In genomic region chr1:159851386-159851785, GRCh38 we compare ENCODE assay signal across 20 cellular contexts. TPM values are rescaled to one million over a fixed set of nuclear protein-coding genes. Genes with fewer than 3 reads are reported as not detected.
A peak's percentile ranks its signal among the peaks of the same experiment; 100 is the strongest.
DNase-seq lines count a peak whose midpoint lies in the region; ATAC-seq, FAIRE-seq and TF ChIP-seq lines count a peak whose summit lies in the region.
"Had no signal": no experiment of that assay in that cellular context is flagged by ENCODE, and none has a peak within 500 bp of the region (broad histone marks: within the 10 kb centered on the region; RNA-seq: fewer than 3 reads in every experiment).

No MANE protein-coding gene starts in this region.

- intact Hi-C loops in K562 (cut with micrococcal nuclease), result no loop called here

- H3K9ac ChIP-seq in K562 (ENCODE audit: insufficient read depth in 1 of 2, low read depth in 2 of 2, low read length in 2 of 2), result no peak overlapping the region

- POLR2A ChIA-PET in K562 (lab: Yijun Ruan, JAX), result interaction anchor here (0.9 kb wide), 1 partner anchor 11 kb away, joined by 5 read pairs; no protein-coding TSS in a partner anchor

- H3K79me2 ChIP-seq in K562 (ENCODE audit: control insufficient read depth, insufficient read depth, low read length), result no peaks in the 10 kb centered on the region

- ATAC-seq in K562, result no peak
- ATAC-seq in HG02678 (IDR thresholded peaks at IDR 0.05; ENCODE audit: unreplicated experiment), result no peak
- no peak for ATAC-seq in HG03354 (IDR thresholded peaks at IDR 0.05; ENCODE audit: poor library complexity, severe bottlenecking, unreplicated experiment)
- ATAC-seq: activated CD4-positive, CD25-positive, alpha-beta regulatory T cell treated with anti-CD3 and anti-CD28 coated beads, Interleukin-2, amount 50 U/mL, for 24 hours; gastroesophageal sphincter; stimulated activated naive CD8-positive, alpha-beta T cell treated with anti-CD3 and anti-CD28 coated beads, Interleukin-15, amount 100 ng/mL, for 72 hours had no signal

- CTCF ChIA-PET in K562 (lab: Yijun Ruan, JAX; ENCODE audit: low intra/inter-chr PET ratio), result no interaction called here

- no CpG with 5 or more reads among the region's 1 CpG for WGBS in K562 (ENCODE audit: insufficient coverage, low coverage, missing lambda C conversion rate)

- no TSS peak for BruUV-seq in K562 (replicated peaks; lab: Mats Ljungman, UMichigan)

- in situ Hi-C loops in K562 (cut with MboI), result no loop called here

- TF ChIP-seq RAD21 in K562 (CRISPR knock-in tag; conservative IDR thresholded peaks at IDR 0.05 in 1 of 2, IDR thresholded peaks at IDR 0.05 in 1 of 2), result 0 out of 4 replicates have a peak, but pooled peaks of 1 of the 2 experiments have one; percentile 5

- H2AFZ ChIP-seq in K562 (ENCODE audit: low read depth, low read length), result no peak overlapping the region

- H3K9me3 ChIP-seq in K562 (replicated peaks; ENCODE audit: control insufficient read depth, insufficient read depth, low read depth, low read length), result no peaks in the 10 kb centered on the region
- H3K9me3 ChIP-seq: gastroesophageal sphincter, MG63 had no signal

- no peaks in the 10 kb centered on the region for H3K36me3 ChIP-seq in K562 (ENCODE audit: control insufficient read depth, insufficient read depth, low read length)
- H3K36me3 ChIP-seq: gastroesophageal sphincter, MG63 had no signal

- H3K27me3 ChIP-seq in K562 (ENCODE audit: control insufficient read depth in 2 of 2, insufficient read depth in 2 of 2, low read length in 2 of 2), result peaks cover 5 to 28% of the 10 kb centered on the region in 2 experiments; a peak in 3 of 5 replicates
- H3K27me3 ChIP-seq: gastroesophageal sphincter, MG63 had no signal

- DNase-seq in GM10266 (ENCODE audit: extremely low spot score) (no peak), NB4 (ENCODE audit: low read depth) (peak; percentile 28), K562 (ENCODE audit: extremely low read depth in 1 of 4, low spot score in 3 of 4) (no peak), medulla oblongata (ENCODE audit: extremely low spot score) (no peak)
- no peak for DNase-seq in stimulated activated CD4-positive, alpha-beta T cell treated with anti-CD3 and anti-CD28 coated beads, Interleukin-4, amount 100 ng/mL, for 1 hour
- DNase-seq: activated CD8-positive, alpha-beta memory T cell treated with anti-CD3 and anti-CD28 coated beads, Interleukin-2, amount 50 U/mL, for 4 hours; activated naive CD4-positive, alpha-beta T cell treated with anti-CD3 and anti-CD28 coated beads, Interleukin-2, amount 10 ng/mL, durations not matched to agents 7 days and 5 days; DMS153; islet precursor cell; MG63; NCI-H2171; small intestine; stimulated activated naive CD8-positive, alpha-beta T cell treated with anti-CD3 and anti-CD28 coated beads, Interleukin-15, amount 100 ng/mL, for 72 hours had no signal

- H4K20me1 ChIP-seq in K562 (replicated peaks; ENCODE audit: control insufficient read depth, insufficient read depth, low read length), result no peaks in the 10 kb centered on the region

- no peak for TF ChIP-seq EP300 in K562 (IDR thresholded peaks at IDR 0.05; ENCODE audit: low read length)

- no peak overlapping the region for H3K4me2 ChIP-seq in K562 (ENCODE audit: insufficient read depth, low read length)

- peaks cover 0 to 13% of the 10 kb centered on the region in 2 experiments; a peak in 2 of 5 replicates for H3K4me1 ChIP-seq in K562 (replicated peaks in 1 of 2; ENCODE audit: control insufficient read depth in 2 of 2, insufficient read depth in 2 of 2, low read length in 2 of 2)

- TF ChIP-seq POLR2A in NB4 (IDR thresholded peaks at IDR 0.05; ENCODE audit: extremely low read depth, insufficient read length) (no peak), K562 (conservative IDR thresholded peaks at IDR 0.05) (no peak)

- H3K4me3 ChIP-seq in NB4 (ENCODE audit: low read depth, low read length) (no peak overlapping the region), K562 (no peak overlapping the region)
- H3K4me3 ChIP-seq: gastroesophageal sphincter, MG63 had no signal

- FAIRE-seq in K562 (lab: Jason Lieb, UNC), result no peak
- FAIRE-seq: small intestine had no signal

- peaks cover 3% of the 10 kb centered on the region for H3K9me1 ChIP-seq in K562 (ENCODE audit: control insufficient read depth, insufficient read depth, low read length)

- TF ChIP-seq CTCF in 22Rv1 (IDR thresholded peaks at IDR 0.05), result peak; percentile 10
- TF ChIP-seq CTCF in GM10266 (IDR thresholded peaks at IDR 0.05; ENCODE audit: control insufficient read depth, insufficient read depth, low read depth, missing control alignments), result peak; percentile 16
- peak; percentile 20 for TF ChIP-seq CTCF in NB4 (IDR thresholded peaks at IDR 0.05; ENCODE audit: low read depth, low read length)
- TF ChIP-seq CTCF in K562 (IDR thresholded peaks at IDR 0.05 in 2 of 3, conservative IDR thresholded peaks at IDR 0.05 in 1 of 3; ENCODE audit: insufficient read depth in 2 of 3, low read depth in 1 of 3, low read length in 3 of 3), result peak in 2 of 3 experiments; percentile 20 to 31; a peak in 3 of 6 replicates

- H3K27ac ChIP-seq in 22Rv1 (no peak overlapping the region), K562 (ENCODE audit: extremely low read depth, low read depth, low read length) (no peak overlapping the region)
- H3K27ac ChIP-seq: gastroesophageal sphincter had no signal

RNA-seq across cellular contexts. Expression of gene VSIG8, which starts 11.1 kb away (rescaled TPM):
- not detected in 2 replicates for total RNA-seq in K562 (2011; cell fraction: chromatin; rRNA removed; ENCODE audit: low replicate concordance)
- total RNA-seq in K562 (2011; cell fraction: nucleolus; rRNA removed), result not detected in 2 replicates
- not detected in 2 replicates for total RNA-seq in K562 (2011; cell fraction: nucleoplasm; rRNA removed)
- total RNA-seq in K562 (2014; rRNA removed), result not detected in 2 replicates
- total RNA-seq in K562 (2014; rRNA removed; fragmentation: Illumina TruSeq; extraction: Trizol), result not detected in 2 replicates
- not detected in 2 replicates for total RNA-seq in K562 (2015; rRNA removed; fragmentation: Illumina TruSeq; extraction: Trizol)
- total RNA-seq in K562 (2021), result not detected in 2 replicates
- polyA plus RNA-seq in K562 (2011; rRNA removed), result 0.05 TPM in 1 of 2 replicates, not detected in the other
- polyA plus RNA-seq in K562 (2011; cell fraction: cytosol; rRNA removed), result 0.07 TPM in 1 of 2 replicates, not detected in the other
- 0.10 TPM in 1 of 2 replicates, not detected in the other for polyA plus RNA-seq in K562 (2011; cell fraction: nucleus; rRNA removed)
- not detected in 2 replicates for polyA plus RNA-seq in K562 (2012)
- polyA plus RNA-seq in K562 (2014; fragmentation: Illumina TruSeq; extraction: Trizol), result not detected in 2 replicates
- polyA plus RNA-seq in K562 (2014; fragmentation: Nextera tagmentation; extraction: Ambion mirVana), result not detected
- not detected in 2 replicates for polyA plus RNA-seq in K562 (2014; rRNA removed)
- not detected in 2 replicates for polyA minus RNA-seq in K562 (2011; rRNA and poly(A)+ RNA removed)
- not detected in 2 replicates for polyA minus RNA-seq in K562 (2011; cell fraction: cytosol; rRNA and poly(A)+ RNA removed)
- polyA minus RNA-seq in K562 (2011; cell fraction: nucleus; rRNA and poly(A)+ RNA removed), result not detected in 2 replicates
- total RNA-seq: cardiac septum, gastroesophageal sphincter, mucosa of gallbladder had no signal

RNA-seq across cellular contexts. Expression of gene SLAMF8, which starts 24.7 kb away (rescaled TPM):
- not detected in 2 replicates for total RNA-seq in K562 (2011; cell fraction: chromatin; rRNA removed; ENCODE audit: low replicate concordance)
- total RNA-seq in K562 (2011; cell fraction: nucleolus; rRNA removed), result not detected in 2 replicates
- total RNA-seq in K562 (2011; cell fraction: nucleoplasm; rRNA removed), result not detected in 2 replicates
- total RNA-seq in K562 (2014; rRNA removed), result not detected in 2 replicates
- total RNA-seq in K562 (2014; rRNA removed; fragmentation: Illumina TruSeq; extraction: Trizol), result not detected in 2 replicates
- total RNA-seq in K562 (2015; rRNA removed; fragmentation: Illumina TruSeq; extraction: Trizol), result not detected in 2 replicates
- total RNA-seq in K562 (2021), result not detected in 2 replicates
- 0.07 TPM in 1 of 2 replicates, not detected in the other for polyA plus RNA-seq in K562 (2011; rRNA removed)
- polyA plus RNA-seq in K562 (2011; cell fraction: cytosol; rRNA removed), result 0.01 TPM in 1 of 2 replicates, not detected in the other
- not detected in 2 replicates for polyA plus RNA-seq in K562 (2011; cell fraction: nucleus; rRNA removed)
- not detected in 2 replicates for polyA plus RNA-seq in K562 (2012)
- not detected in 2 replicates for polyA plus RNA-seq in K562 (2014; fragmentation: Illumina TruSeq; extraction: Trizol)
- polyA plus RNA-seq in K562 (2014; fragmentation: Nextera tagmentation; extraction: Ambion mirVana), result not detected
- polyA plus RNA-seq in K562 (2014; rRNA removed), result not detected in 2 replicates
- not detected in 2 replicates for polyA minus RNA-seq in K562 (2011; rRNA and poly(A)+ RNA removed)
- polyA minus RNA-seq in K562 (2011; cell fraction: cytosol; rRNA and poly(A)+ RNA removed), result not detected in 2 replicates
- polyA minus RNA-seq in K562 (2011; cell fraction: nucleus; rRNA and poly(A)+ RNA removed), result not detected in 2 replicates

RNA-seq across cellular contexts. Expression of gene CFAP45, which starts 48.6 kb away (rescaled TPM):
- 1.8 and 2.4 TPM in 2 replicates for total RNA-seq in K562 (2011; cell fraction: chromatin; rRNA removed; ENCODE audit: low replicate concordance)
- total RNA-seq in K562 (2011; cell fraction: nucleolus; rRNA removed), result 0.33 and 1.1 TPM in 2 replicates
- total RNA-seq in K562 (2011; cell fraction: nucleoplasm; rRNA removed), result 1.2 and 2.4 TPM in 2 replicates
- total RNA-seq in K562 (2014; rRNA removed), result 1.2 and 1.5 TPM in 2 replicates
- 1.2 and 1.7 TPM in 2 replicates for total RNA-seq in K562 (2014; rRNA removed; fragmentation: Illumina TruSeq; extraction: Trizol)
- total RNA-seq in K562 (2015; rRNA removed; fragmentation: Illumina TruSeq; extraction: Trizol), result 0.94 and 1.4 TPM in 2 replicates
- 0.72 and 1.6 TPM in 2 replicates for total RNA-seq in K562 (2021)
- polyA plus RNA-seq in K562 (2011; rRNA removed), result 0.85 and 1.5 TPM in 2 replicates
- 0.43 and 0.59 TPM in 2 replicates for polyA plus RNA-seq in K562 (2011; cell fraction: cytosol; rRNA removed)
- polyA plus RNA-seq in K562 (2011; cell fraction: nucleus; rRNA removed), result 0.97 and 1.1 TPM in 2 replicates
- polyA plus RNA-seq in K562 (2012), result 0.91 and 1.0 TPM in 2 replicates
- polyA plus RNA-seq in K562 (2014; fragmentation: Illumina TruSeq; extraction: Trizol), result 1.6 and 2.0 TPM in 2 replicates
- polyA plus RNA-seq in K562 (2014; fragmentation: Nextera tagmentation; extraction: Ambion mirVana), result 1 to 10 TPM in 1 of 2 experiments, under 1 TPM in 1; 0.65 to 1.3 TPM
- 1.0 and 2.4 TPM in 2 replicates for polyA plus RNA-seq in K562 (2014; rRNA removed)
- 1.6 and 1.8 TPM in 2 replicates for polyA minus RNA-seq in K562 (2011; rRNA and poly(A)+ RNA removed)
- polyA minus RNA-seq in K562 (2011; cell fraction: cytosol; rRNA and poly(A)+ RNA removed), result 0.48 and 0.91 TPM in 2 replicates
- 0.40 and 0.89 TPM in 2 replicates for polyA minus RNA-seq in K562 (2011; cell fraction: nucleus; rRNA and poly(A)+ RNA removed)

RNA-seq across cellular contexts. Expression of gene FCRL6, which starts 49.2 kb away (rescaled TPM):
- not detected in 2 replicates for total RNA-seq in K562 (2011; cell fraction: chromatin; rRNA removed; ENCODE audit: low replicate concordance)
- total RNA-seq in K562 (2011; cell fraction: nucleolus; rRNA removed), result not detected in 2 replicates
- not detected in 2 replicates for total RNA-seq in K562 (2011; cell fraction: nucleoplasm; rRNA removed)
- total RNA-seq in K562 (2014; rRNA removed), result not detected in 2 replicates
- not detected in 2 replicates for total RNA-seq in K562 (2014; rRNA removed; fragmentation: Illumina TruSeq; extraction: Trizol)
- not detected in 2 replicates for total RNA-seq in K562 (2015; rRNA removed; fragmentation: Illumina TruSeq; extraction: Trizol)
- not detected in 2 replicates for total RNA-seq in K562 (2021)
- polyA plus RNA-seq in K562 (2011; rRNA removed), result not detected in 2 replicates
- not detected in 2 replicates for polyA plus RNA-seq in K562 (2011; cell fraction: cytosol; rRNA removed)
- not detected in 2 replicates for polyA plus RNA-seq in K562 (2011; cell fraction: nucleus; rRNA removed)
- polyA plus RNA-seq in K562 (2012), result not detected in 2 replicates
- not detected in 2 replicates for polyA plus RNA-seq in K562 (2014; fragmentation: Illumina TruSeq; extraction: Trizol)
- not detected for polyA plus RNA-seq in K562 (2014; fragmentation: Nextera tagmentation; extraction: Ambion mirVana)
- not detected in 2 replicates for polyA plus RNA-seq in K562 (2014; rRNA removed)
- not detected in 2 replicates for polyA minus RNA-seq in K562 (2011; rRNA and poly(A)+ RNA removed)
- not detected in 2 replicates for polyA minus RNA-seq in K562 (2011; cell fraction: cytosol; rRNA and poly(A)+ RNA removed)
- polyA minus RNA-seq in K562 (2011; cell fraction: nucleus; rRNA and poly(A)+ RNA removed), result not detected in 2 replicates
